In the genomic region with DNA sequence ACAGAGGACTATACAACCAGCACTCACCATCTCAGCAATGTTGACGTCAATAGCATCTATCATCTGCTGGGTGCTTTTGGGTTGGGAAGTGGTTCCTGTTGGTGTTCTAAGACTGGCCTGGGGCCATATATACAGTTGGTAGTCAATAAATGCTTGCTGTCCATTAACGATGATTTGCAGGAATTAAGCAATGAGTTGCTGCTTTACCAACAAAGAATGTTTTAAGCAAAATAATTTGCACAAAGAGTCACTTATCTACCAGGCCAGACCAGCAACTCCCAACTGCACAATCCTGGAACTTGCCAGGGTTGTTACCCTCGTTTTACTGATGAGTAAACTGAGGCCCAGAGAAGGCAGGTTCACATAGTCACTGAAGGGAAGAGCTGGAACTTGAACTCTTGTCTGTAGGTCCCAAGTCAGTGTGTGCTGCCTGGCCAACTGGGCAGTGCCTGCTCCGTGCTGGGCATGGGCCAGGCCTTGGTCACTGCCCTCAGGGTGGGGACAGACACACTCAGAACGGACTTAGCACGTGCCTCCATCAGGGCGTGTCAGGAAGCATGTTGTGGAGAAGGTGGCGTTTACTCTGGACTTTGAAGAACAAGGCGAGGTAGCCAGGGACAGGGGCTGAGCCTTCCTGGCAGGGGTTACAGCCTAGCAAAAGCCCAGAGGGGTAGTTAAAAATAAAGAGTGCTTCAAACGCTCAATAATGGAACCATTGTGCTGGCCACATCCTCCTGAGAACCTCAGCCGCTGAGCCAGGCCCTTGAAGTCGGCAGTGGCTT, we compare ENCODE assay signal across 12 cellular contexts. TPM values are rescaled to one million over a fixed set of nuclear protein-coding genes. Genes with fewer than 3 reads are reported as not detected.
DNase-seq lines count a peak whose midpoint lies in the region; ATAC-seq and TF ChIP-seq lines count a peak whose summit lies in the region.
"Had no signal": no experiment of that assay in that cellular context is flagged by ENCODE, and none has a peak within 500 bp of the region (broad histone marks: within the 10 kb centered on the region; RNA-seq: fewer than 3 reads in every experiment).

No MANE protein-coding gene starts in this region.

- H3K9me3 Mint-ChIP-seq in naive B cell = no peaks in the 10 kb centered on the region

- peaks cover 46% of the 10 kb centered on the region for H3K4me1 ChIP-seq in BLaER1
- H3K4me1 ChIP-seq in mammary epithelial cell (ENCODE audit: insufficient read depth, low read length) = peaks cover 37% of the 10 kb centered on the region

- intact Hi-C loops in mammary epithelial cell (cut with micrococcal nuclease) (no loop called here), head of caudate nucleus (cut with DNase I) (no loop called here)

- peak overlapping the region; percentile 55 for H2AFZ ChIP-seq in mammary epithelial cell (ENCODE audit: low read depth, low read length)

- H3K9me3 ChIP-seq in BLaER1 (no peaks in the 10 kb centered on the region), mammary epithelial cell (replicated peaks; ENCODE audit: insufficient read depth, low read length) (no peaks in the 10 kb centered on the region)
- H3K9me3 ChIP-seq: tibial artery had no signal

- no peaks in the 10 kb centered on the region for H3K27me3 ChIP-seq in BLaER1
- H3K27me3 ChIP-seq in mammary epithelial cell (ENCODE audit: insufficient read depth, low read length) = no peaks in the 10 kb centered on the region
- H3K27me3 ChIP-seq: tibial artery had no signal

- no peak overlapping the region for H3K27ac Mint-ChIP-seq in naive B cell

- no peaks in the 10 kb centered on the region for H3K27me3 Mint-ChIP-seq in naive B cell

- peaks cover 32% of the 10 kb centered on the region for H3K79me2 ChIP-seq in mammary epithelial cell (ENCODE audit: insufficient read depth, low read length)

- H3K4me3 Mint-ChIP-seq in naive B cell = peak overlapping the region in 5 of 8 donors; percentile 17 to 89 (median 61)

- ATAC-seq in naive B cell (ENCODE audit: low read depth in 2 of 2) (no peak), HG02571 (IDR thresholded peaks at IDR 0.05; ENCODE audit: unreplicated experiment) (no peak)

- BruUV-seq in mammary epithelial cell (replicated peaks; lab: Mats Ljungman, UMichigan) = no TSS peak

- H3K36me3 ChIP-seq in BLaER1 = no peaks in the 10 kb centered on the region
- H3K36me3 ChIP-seq in mammary epithelial cell (ENCODE audit: insufficient read depth, low read length) = no peaks in the 10 kb centered on the region
- H3K36me3 ChIP-seq: tibial artery had no signal

- peaks cover 17 to 47% (median 22%) of the 10 kb centered on the region in 3 donors for H3K4me1 Mint-ChIP-seq in naive B cell

- H3K9ac ChIP-seq in BLaER1 (no peak overlapping the region), mammary epithelial cell (ENCODE audit: insufficient read depth, low read length) (no peak overlapping the region)

- dilution Hi-C loops in mammary epithelial cell (cut with HindIII; ENCODE audit: low sequenced_read_pairs) = no loop called here

- CTCF ChIA-PET in mammary epithelial cell (lab: Charles Lee; ENCODE audit: low non-redundant PET) = no interaction called here

- 22% methylated on average over 6 of the region's 12 CpGs for WGBS in mammary epithelial cell (ENCODE audit: low coverage, missing lambda C conversion rate)

- H3K4me3 ChIP-seq in BLaER1 (no peak overlapping the region), mammary epithelial cell (replicated peaks in 1 of 3; ENCODE audit: insufficient read depth in 1 of 3, low read depth in 2 of 3, low read length in 3 of 3) (no peak overlapping the region)
- H3K4me3 ChIP-seq: tibial artery had no signal

- DNase-seq in HT-29 (ENCODE audit: low spot score) = peak; percentile 89
- peak; percentile 52 for DNase-seq in mammary epithelial cell
- DNase-seq in naive B cell = no peak
- DNase-seq in NCI-H82 treated with DMSO at 0.1 percent for 48 hours (lab: John Stamatoyannopoulos, UW; ENCODE audit: unreplicated experiment) = no peak
- DNase-seq in head of caudate nucleus = no peak
- no peak for DNase-seq in NCI-H1436 treated with DMSO at 0.1 percent for 48 hours (lab: John Stamatoyannopoulos, UW)
- DNase-seq: NCI-H2171 treated with DMSO at 0.1 percent for 48 hours; stimulated activated CD4-positive, alpha-beta T cell treated with anti-CD3 and anti-CD28 coated beads, Interleukin-2, amount 100 ng/mL, for 24 hours; SW 1271 had no signal

- no peaks in the 10 kb centered on the region for H3K36me3 Mint-ChIP-seq in naive B cell

- H4K20me1 ChIP-seq in BLaER1 = peaks cover 17% of the 10 kb centered on the region
- H4K20me1 ChIP-seq in mammary epithelial cell (ENCODE audit: insufficient read depth, low read length) = no peaks in the 10 kb centered on the region

- TF ChIP-seq CTCF in mammary epithelial cell (conservative IDR thresholded peaks at IDR 0.05 in 1 of 2, IDR thresholded peaks at IDR 0.05 in 1 of 2; ENCODE audit: extremely low read depth in 1 of 2, insufficient read depth in 1 of 2, low read depth in 1 of 2, low read length in 2 of 2) = no peak

- in situ Hi-C loops in mammary epithelial cell (cut with MboI; ENCODE audit: low sequenced_read_pairs in 2 of 2) = no loop called here

- peak overlapping the region; percentile 45 for H3K4me2 ChIP-seq in BLaER1
- H3K4me2 ChIP-seq in mammary epithelial cell (ENCODE audit: insufficient read depth, low read depth, low read length) = peak overlapping the region; percentile 25

- no peak overlapping the region for H3K27ac ChIP-seq in BLaER1
- no peak overlapping the region for H3K27ac ChIP-seq in mammary epithelial cell (ENCODE audit: insufficient read depth, low read depth, low read length)
- H3K27ac ChIP-seq: tibial artery had no signal

RNA-seq across cellular contexts. Expression of gene SRC, which starts 2.5 kb away (rescaled TPM):
- 113 and 161 TPM in 2 replicates for total RNA-seq in HT-29 (2014; rRNA removed; shearing (Covaris generic))
- total RNA-seq in mammary epithelial cell = 10 to 100 TPM; 52.7 to 60.2 TPM
- 39.3 TPM for polyA plus RNA-seq in mammary epithelial cell
- polyA minus RNA-seq in mammary epithelial cell = 54.6 TPM
- polyA plus RNA-seq in naive B cell (ENCODE audit: low read depth in 6 of 6) = 1 to 10 TPM in 5 of 6 donors, not detected in 1; 1.2 to 2.3 (median 1.7) TPM

RNA-seq across cellular contexts. Expression of gene MANBAL, which starts 53.9 kb away (rescaled TPM):
- total RNA-seq in HT-29 (2014; rRNA removed; shearing (Covaris generic)) = 28.0 and 33.1 TPM in 2 replicates
- total RNA-seq in mammary epithelial cell = 10 to 100 TPM; 19.0 to 58.5 TPM
- 117 TPM for polyA plus RNA-seq in mammary epithelial cell
- polyA minus RNA-seq in mammary epithelial cell = 58.0 TPM
- 10 to 100 TPM; 19.4 to 39.0 (median 25.7) TPM for polyA plus RNA-seq in naive B cell (ENCODE audit: low read depth in 6 of 6)

Comparison
In these comparisons a context has a peak if more than half of its experiments do, and no peak if none do; other contexts are left out.
1. DNase-seq: peak in HT-29 (single experiment) and mammary epithelial cell (single experiment); none in naive B cell (single experiment), NCI-H82 treated with DMSO at 0.1 percent for 48 hours (single experiment), head of caudate nucleus (0 of 42) and NCI-H1436 treated with DMSO at 0.1 percent for 48 hours (single experiment).